Comparison of ENCODE assay signal across 15 cellular contexts in genomic region chr9:12933957-12934356, GRCh38.
A peak's percentile ranks its signal among the peaks of the same experiment; 100 is the strongest.
DNase-seq lines count a peak whose midpoint lies in the region; ATAC-seq, FAIRE-seq and TF ChIP-seq lines count a peak whose summit lies in the region.
"Had no signal": no experiment of that assay in that cellular context is flagged by ENCODE, and none has a peak within 500 bp of the region (broad histone marks: within the 10 kb centered on the region; RNA-seq: fewer than 3 reads in every experiment).

No MANE protein-coding gene starts in this region.

- H3K27me3 ChIP-seq in H1 (replicated peaks in 1 of 4; ENCODE audit: control insufficient read depth in 3 of 4, extremely low read depth in 1 of 4, insufficient read depth in 3 of 4, low read length in 3 of 4): no peaks in the 10 kb centered on the region
- H3K27me3 ChIP-seq: colonic mucosa, gastrocnemius medialis, ovary had no signal

- no peak overlapping the region for H2BK12ac ChIP-seq in H1 (ENCODE audit: low read depth, low read length)

- TF ChIP-seq POLR2A in H1 (IDR thresholded peaks at IDR 0.05; ENCODE audit: control extremely low read depth in 1 of 2, low read depth in 2 of 2, low read length in 2 of 2) (no peak), GM12891 (IDR thresholded peaks at IDR 0.05; ENCODE audit: low read depth, low read length) (no peak)

- H2BK15ac ChIP-seq in H1 (ENCODE audit: low read length): no peak overlapping the region

- H3K36me3 ChIP-seq in H1 (ENCODE audit: control insufficient read depth in 2 of 4, insufficient read depth in 4 of 4, low read length in 3 of 4): no peaks in the 10 kb centered on the region
- H3K36me3 ChIP-seq: colonic mucosa, gastrocnemius medialis, ovary had no signal

- no peaks in the 10 kb centered on the region for H3K23me2 ChIP-seq in H1 (ENCODE audit: low read depth, low read length)

- H3K4me2 ChIP-seq in H1 (ENCODE audit: insufficient read depth in 1 of 2, low read depth in 2 of 2, low read length in 2 of 2): no peak overlapping the region

- 85% methylated on average over 2 of the region's 2 CpGs; no CpG with 5 or more reads in 1 of the 2 experiments for WGBS in H1 (ENCODE audit: extremely low coverage in 1 of 2, insufficient coverage in 1 of 2, insufficient read length in 1 of 2, insufficient replicate concordance in 2 of 2, low coverage in 1 of 2, low lambda C conversion rate in 2 of 2, missing lambda C conversion rate in 1 of 2), 2 experiments

- H3K56ac ChIP-seq in H1 (replicated peaks; ENCODE audit: insufficient read length, low read depth, low read length): no peak overlapping the region

- FAIRE-seq in H1 (lab: Jason Lieb, UNC): no peak
- FAIRE-seq in GM12891 (lab: Jason Lieb, UNC): no peak

- no peak overlapping the region for H3K14ac ChIP-seq in H1 (ENCODE audit: insufficient read length)

- no peaks in the 10 kb centered on the region for H3K79me2 ChIP-seq in H1 (ENCODE audit: control insufficient read depth in 1 of 2, insufficient read depth in 2 of 2, low read length in 2 of 2)

- POLR2A ChIA-PET in H1 (lab: Charles Lee; ENCODE audit: partially characterized antibody): no interaction called here

- no peak overlapping the region for H3K27ac ChIP-seq in H1 (ENCODE audit: low read depth, low read length)
- H3K27ac ChIP-seq: C4-2B, colonic mucosa, gastrocnemius medialis, ovary had no signal

- no peak overlapping the region for H4K5ac ChIP-seq in H1 (ENCODE audit: insufficient read length, low read depth, low read length)

- no peaks in the 10 kb centered on the region for H3K79me1 ChIP-seq in H1 (ENCODE audit: low read depth, low read length)

- 0 out of 2 replicates have a peak overlapping the region, but pooled peaks have one; percentile 54 for H2AFZ ChIP-seq in H1 (ENCODE audit: low read length)

- H4K91ac ChIP-seq in H1 (replicated peaks; ENCODE audit: insufficient read length, low read length): no peak overlapping the region

- no peak for TF ChIP-seq CTCF in H1 (IDR thresholded peaks at IDR 0.05; ENCODE audit: control extremely low read depth in 1 of 3, insufficient read depth in 1 of 3, low read depth in 1 of 3, low read length in 3 of 3)

- no peak overlapping the region for H2BK20ac ChIP-seq in H1 (ENCODE audit: low read length)

- peak; percentile 76 for DNase-seq in EH (ENCODE audit: low read depth)
- DNase-seq in NCI-H226: peak; percentile 67
- peak in 1 of 2 experiments; percentile 5 for DNase-seq in H1 (ENCODE audit: low read depth in 1 of 2, low spot score in 2 of 2)
- DNase-seq in myocyte (ENCODE audit: low read depth): peak; percentile 29
- DNase-seq in GM12891 (ENCODE audit: insufficient read length, low spot score): no peak
- DNase-seq in Right ventricle myocardium inferior (ENCODE audit: missing footprints): no peak
- no peak for DNase-seq in cardiac septum (ENCODE audit: low spot score)
- DNase-seq: activated naive CD4-positive, alpha-beta T cell treated with anti-CD3 and anti-CD28 coated beads for 36 hours; colonic mucosa; gastrocnemius medialis; ovary; stimulated activated naive B cell treated with anti-CD40 and anti-IgM and Interleukin-4, amounts not matched to agents 10 μg/mL and 1 μg/mL and 100 μg/mL, for 72 hours had no signal

- H3K23ac ChIP-seq in H1 (ENCODE audit: insufficient read length): no peak overlapping the region

- no peak overlapping the region for H3K4me3 ChIP-seq in H1 (ENCODE audit: extremely low read depth in 1 of 4, insufficient read depth in 2 of 4, low read depth in 3 of 4, low read length in 4 of 4)
- H3K4me3 ChIP-seq: colonic mucosa, gastrocnemius medialis, ovary had no signal

- H2BK5ac ChIP-seq in H1 (ENCODE audit: low read depth, low read length): no peak overlapping the region

- H4K20me1 ChIP-seq in H1 (replicated peaks in 1 of 2; ENCODE audit: control insufficient read depth in 1 of 2, insufficient read depth in 2 of 2, low read length in 2 of 2): no peaks in the 10 kb centered on the region

- no peak overlapping the region for H2AK5ac ChIP-seq in H1 (ENCODE audit: low read depth, low read length)

- no peak overlapping the region for H3K4ac ChIP-seq in H1 (replicated peaks; ENCODE audit: insufficient read length, low read depth, low read length)

- no peak for TF ChIP-seq EP300 in H1 (IDR thresholded peaks at IDR 0.05; ENCODE audit: borderline replicate concordance in 1 of 2, low read depth in 2 of 2, low read length in 2 of 2)

- no peak overlapping the region for H3K18ac ChIP-seq in H1 (ENCODE audit: extremely low read depth, low read length)

- intact Hi-C loops in Right ventricle myocardium inferior (cut with DNase I): no loop called here
- intact Hi-C loops in cardiac septum (cut with DNase I): no loop called here

- no peak for TF ChIP-seq RAD21 in H1 (IDR thresholded peaks at IDR 0.05 in 1 of 2, conservative IDR thresholded peaks at IDR 0.05 in 1 of 2; ENCODE audit: low read depth in 2 of 2, low read length in 2 of 2)

- H3K9ac ChIP-seq in H1 (replicated peaks in 1 of 4; ENCODE audit: extremely low read depth in 1 of 4, low read depth in 3 of 4, low read length in 3 of 4): no peak overlapping the region

- H3K9me3 ChIP-seq in H1 (ENCODE audit: insufficient read depth in 2 of 2, low read depth in 1 of 2, low read length in 1 of 2): no peaks in the 10 kb centered on the region
- H3K9me3 ChIP-seq: colonic mucosa, gastrocnemius medialis, ovary had no signal

- CTCF ChIA-PET in H1 (lab: Charles Lee; ENCODE audit: partially characterized antibody): no interaction called here

- peaks cover 0 to 2% (median 0%) of the 10 kb centered on the region in 4 experiments; a peak in 1 of 7 replicates for H3K4me1 ChIP-seq in H1 (replicated peaks in 1 of 4; ENCODE audit: control insufficient read depth in 3 of 4, insufficient read depth in 4 of 4, low read length in 3 of 4)
- H3K4me1 ChIP-seq: colonic mucosa, gastrocnemius medialis had no signal

- ATAC-seq in GM21737 (IDR thresholded peaks at IDR 0.05; ENCODE audit: unreplicated experiment) (no peak), Right ventricle myocardium inferior (no peak)
- ATAC-seq: gastrocnemius medialis; left lobe of liver; stimulated activated naive B cell treated with anti-CD40 and anti-IgM and Interleukin-4, amounts not matched to agents 10 μg/mL and 1 μg/mL and 100 μg/mL, for 72 hours had no signal

- no peak overlapping the region for H4K8ac ChIP-seq in H1 (ENCODE audit: extremely low read depth, insufficient read depth, low read length)

- H2BK120ac ChIP-seq in H1 (replicated peaks; ENCODE audit: low read depth, low read length): no peak overlapping the region

TF ChIP-seq in H1, 55 proteins besides CTCF, POLR2A, EP300 and RAD21:
- TF ChIP-seq KDM1A (IDR thresholded peaks at IDR 0.05; ENCODE audit: borderline replicate concordance, low read length): no peak
- peak; percentile 39; the same call in 1 of the 2 replicates for TF ChIP-seq SRF (IDR thresholded peaks at IDR 0.05; ENCODE audit: low read depth, low read length)
- TF ChIP-seq EGR1 (IDR thresholded peaks at IDR 0.05; ENCODE audit: borderline replicate concordance, low read depth, low read length): no peak
- no peak for TF ChIP-seq YY1 (IDR thresholded peaks at IDR 0.05; ENCODE audit: low read depth, low read length)
- TF ChIP-seq SP2 (IDR thresholded peaks at IDR 0.05; ENCODE audit: low read length): no peak
- 0 out of 2 replicates have a peak, but pooled peaks have one; percentile 13 for TF ChIP-seq TEAD4 (IDR thresholded peaks at IDR 0.05; ENCODE audit: low read depth, low read length)
- TF ChIP-seq BRCA1 (IDR thresholded peaks at IDR 0.05; ENCODE audit: low read depth, low read length): no peak
- no peak for TF ChIP-seq ZNF274 (IDR thresholded peaks at IDR 0.05; ENCODE audit: borderline replicate concordance, extremely low read depth, low read length)
- TF ChIP-seq SIRT6 (IDR thresholded peaks at IDR 0.05; ENCODE audit: low read length): no peak

TF ChIP-seq in GM12891, 5 proteins besides CTCF, POLR2A, EP300 and RAD21:
- TF ChIP-seq POLR2AphosphoS5 (IDR thresholded peaks at IDR 0.05; ENCODE audit: low read depth, low read length) (no peak), SPI1 (IDR thresholded peaks at IDR 0.05; ENCODE audit: low read depth, low read length) (no peak), PAX5 (IDR thresholded peaks at IDR 0.05; ENCODE audit: insufficient read depth, low read length, severe bottlenecking) (no peak), TAF1 (IDR thresholded peaks at IDR 0.05; ENCODE audit: low read depth, low read length) (no peak), POU2F2 (IDR thresholded peaks at IDR 0.05; ENCODE audit: low read depth, low read length) (no peak)

Comparison
In these comparisons a context has a peak if more than half of its experiments do, and no peak if none do; other contexts are left out.
1. DNase-seq: peak in EH (single experiment), NCI-H226 (single experiment) and myocyte (single experiment); none in GM12891 (single experiment), Right ventricle myocardium inferior (single experiment) and cardiac septum (single experiment).